ENCODE assay signal across 16 cellular contexts in genomic region chr3:59268170-59268569, GRCh38.
"Had no signal": no experiment of that assay in that cellular context is flagged by ENCODE, and none has a peak within 500 bp of the region (broad histone marks: within the 10 kb centered on the region; RNA-seq: fewer than 3 reads in every experiment).

No MANE protein-coding gene starts in this region.

- H3K4me3 Mint-ChIP-seq: activated CD4-positive, alpha-beta memory T cell treated with anti-CD3 and anti-CD28 coated beads, Interleukin-2, amount 10 ng/mL, durations not matched to agents 7 days and 5 days; activated naive CD8-positive, alpha-beta T cell treated with anti-CD3 and anti-CD28 coated beads for 36 hours; activated T-cell treated with anti-CD3 and anti-CD28 coated beads, Interleukin-2, amount 50 U/mL, for 72 hours; effector memory CD8-positive, alpha-beta T cell; natural killer cell treated with Interleukin-12 subunit alpha and Interleukin-12 subunit beta and Interleukin-15 and Interleukin-18, amount 100 ng/mL, for 72 hours; stimulated activated naive CD8-positive, alpha-beta T cell treated with anti-CD3 and anti-CD28 coated beads, Interleukin-15, Interleukin-2, amounts not matched to agents 100 ng/mL and 50 ng/mL, for 24 hours; T-cell had no signal

- H3K36me3 Mint-ChIP-seq: activated naive CD8-positive, alpha-beta T cell treated with anti-CD3 and anti-CD28 coated beads for 36 hours; natural killer cell treated with Interleukin-12 subunit alpha and Interleukin-12 subunit beta and Interleukin-15 and Interleukin-18, amount 100 ng/mL, for 72 hours; T-cell had no signal

- H3K4me1 Mint-ChIP-seq: activated CD4-positive, alpha-beta memory T cell treated with anti-CD3 and anti-CD28 coated beads, Interleukin-2, amount 10 ng/mL, durations not matched to agents 7 days and 5 days; activated naive CD8-positive, alpha-beta T cell treated with anti-CD3 and anti-CD28 coated beads for 36 hours; T-cell had no signal

- H3K27me3 Mint-ChIP-seq: activated CD4-positive, alpha-beta memory T cell treated with anti-CD3 and anti-CD28 coated beads, Interleukin-2, amount 10 ng/mL, durations not matched to agents 7 days and 5 days; activated naive CD8-positive, alpha-beta T cell treated with anti-CD3 and anti-CD28 coated beads for 36 hours; effector memory CD8-positive, alpha-beta T cell; stimulated activated naive CD8-positive, alpha-beta T cell treated with anti-CD3 and anti-CD28 coated beads, Interleukin-15, Interleukin-2, amounts not matched to agents 100 ng/mL and 50 ng/mL, for 24 hours; T-cell had no signal

- H3K27ac ChIP-seq: sigmoid colon had no signal

- ATAC-seq: activated T-cell treated with anti-CD3 and anti-CD28 coated beads, Interleukin-2, amount 50 U/mL, for 72 hours; effector memory CD8-positive, alpha-beta T cell; natural killer cell treated with Interleukin-12 subunit alpha and Interleukin-12 subunit beta and Interleukin-15 and Interleukin-18, amount 100 ng/mL, for 72 hours; T-cell had no signal

- H3K27ac Mint-ChIP-seq: activated CD4-positive, alpha-beta memory T cell treated with anti-CD3 and anti-CD28 coated beads, Interleukin-2, amount 10 ng/mL, durations not matched to agents 7 days and 5 days; activated naive CD8-positive, alpha-beta T cell treated with anti-CD3 and anti-CD28 coated beads for 36 hours; activated T-cell treated with anti-CD3 and anti-CD28 coated beads, Interleukin-2, amount 50 U/mL, for 72 hours; effector memory CD8-positive, alpha-beta T cell; natural killer cell treated with Interleukin-12 subunit alpha and Interleukin-12 subunit beta and Interleukin-15 and Interleukin-18, amount 100 ng/mL, for 72 hours; stimulated activated naive CD8-positive, alpha-beta T cell treated with anti-CD3 and anti-CD28 coated beads, Interleukin-15, Interleukin-2, amounts not matched to agents 100 ng/mL and 50 ng/mL, for 24 hours; T-cell had no signal

- H3K36me3 ChIP-seq: sigmoid colon had no signal

- DNase-seq: activated CD4-positive, alpha-beta memory T cell treated with anti-CD3 and anti-CD28 coated beads, Interleukin-2, amount 10 ng/mL, durations not matched to agents 7 days and 5 days; activated CD4-positive, alpha-beta T cell treated with anti-CD3 and anti-CD28 coated beads for 1 hour; activated gamma-delta T cell treated with Interleukin-2 at 50 U/mL for 16 hours; activated naive CD8-positive, alpha-beta T cell treated with anti-CD3 and anti-CD28 coated beads for 36 hours; activated T-cell treated with anti-CD3 and anti-CD28 coated beads, Interleukin-2, amount 50 U/mL, for 72 hours; aorta; caudate nucleus; effector memory CD8-positive, alpha-beta T cell; glutamatergic neuron; sigmoid colon; stimulated activated CD4-positive, alpha-beta T cell treated with anti-CD3 and anti-CD28 coated beads, Interleukin-4, amount 100 ng/mL, for 1 hour; stimulated activated CD8-positive, alpha-beta memory T cell treated with anti-CD3 and anti-CD28 coated beads, Interleukin-4, amount 100 ng/mL, for 48 hours; T-cell; T1000 had no signal

- H3K9me3 ChIP-seq: sigmoid colon had no signal

- H3K4me3 ChIP-seq: sigmoid colon had no signal

- H3K9me3 Mint-ChIP-seq: effector memory CD8-positive, alpha-beta T cell; natural killer cell treated with Interleukin-12 subunit alpha and Interleukin-12 subunit beta and Interleukin-15 and Interleukin-18, amount 100 ng/mL, for 72 hours had no signal

- H3K27me3 ChIP-seq: sigmoid colon had no signal

- H3K4me1 ChIP-seq: sigmoid colon had no signal
